Comparison of ENCODE assay signal across 10 cellular contexts in genomic region chr5:122726990-122727616, GRCh38. TPM values are rescaled to one million over a fixed set of nuclear protein-coding genes. Genes with fewer than 3 reads are reported as not detected.
DNase-seq lines count a peak whose midpoint lies in the region; ATAC-seq and TF ChIP-seq lines count a peak whose summit lies in the region.
"Had no signal": no experiment of that assay in that cellular context is flagged by ENCODE, and none has a peak within 500 bp of the region (broad histone marks: within the 10 kb centered on the region; RNA-seq: fewer than 3 reads in every experiment).

No MANE protein-coding gene starts in this region.

- in situ Hi-C loops in GM23248 (cut with MboI): no loop called here

- H3K9me3 Mint-ChIP-seq in type B pancreatic cell: peaks cover 9% of the 10 kb centered on the region
- no peaks in the 10 kb centered on the region for H3K9me3 Mint-ChIP-seq in endothelial cell (ENCODE audit: unreplicated experiment)

- H3K9me3 ChIP-seq in GM23248 (ENCODE audit: low read depth): no peaks in the 10 kb centered on the region
- no peaks in the 10 kb centered on the region for H3K9me3 ChIP-seq in sigmoid colon
- H3K9me3 ChIP-seq: mucosa of descending colon had no signal

- peak overlapping the region; percentile 57 for H3K27ac ChIP-seq in GM23248
- H3K27ac ChIP-seq in foreskin keratinocyte: peak overlapping the region; percentile 43
- H3K27ac ChIP-seq in dorsolateral prefrontal cortex: no peak overlapping the region
- H3K27ac ChIP-seq in sigmoid colon: no peak overlapping the region

- H3K4me1 ChIP-seq in GM23248 (ENCODE audit: insufficient read depth): peaks cover 29% of the 10 kb centered on the region
- peaks cover 16% of the 10 kb centered on the region for H3K4me1 ChIP-seq in foreskin keratinocyte
- H3K4me1 ChIP-seq in sigmoid colon: no peaks in the 10 kb centered on the region

- no peak overlapping the region for H3K4me3 Mint-ChIP-seq in type B pancreatic cell
- H3K4me3 Mint-ChIP-seq in endothelial cell (ENCODE audit: unreplicated experiment): no peak overlapping the region

- H3K27ac Mint-ChIP-seq in type B pancreatic cell (no peak overlapping the region), endothelial cell (ENCODE audit: unreplicated experiment) (no peak overlapping the region)

- H3K36me3 Mint-ChIP-seq in type B pancreatic cell (no peaks in the 10 kb centered on the region), endothelial cell (ENCODE audit: low read depth, unreplicated experiment) (no peaks in the 10 kb centered on the region)

- peak; percentile 95 for ATAC-seq in foreskin keratinocyte
- ATAC-seq: K562, mucosa of descending colon had no signal

- no peaks in the 10 kb centered on the region for H4K20me1 ChIP-seq in GM23248 (ENCODE audit: insufficient read depth)

- TF ChIP-seq CTCF in foreskin keratinocyte (conservative IDR thresholded peaks at IDR 0.05) (no peak), type B pancreatic cell (conservative IDR thresholded peaks at IDR 0.05) (no peak), endothelial cell (IDR thresholded peaks at IDR 0.05; ENCODE audit: unreplicated experiment) (no peak), dorsolateral prefrontal cortex (IDR thresholded peaks at IDR 0.05 in 54 of 56, conservative IDR thresholded peaks at IDR 0.05 in 2 of 56; ENCODE audit: low read depth in 1 of 56, partially characterized antibody in 56 of 56) (no peak), sigmoid colon (IDR thresholded peaks at IDR 0.05) (no peak)

- peak overlapping the region; percentile 35; the same call in 1 of the 2 replicates for H3K9ac ChIP-seq in GM23248

- intact Hi-C loops in dorsolateral prefrontal cortex (cut with DNase I) (no loop called here), sigmoid colon (cut with DNase I) (no loop called here)

- peak overlapping the region; percentile 94 for H3K4me2 ChIP-seq in GM23248 (ENCODE audit: unreplicated experiment)

- H3K4me3 ChIP-seq in GM23248 (peak overlapping the region; percentile 65), dorsolateral prefrontal cortex (no peak overlapping the region), sigmoid colon (no peak overlapping the region)
- H3K4me3 ChIP-seq: K562, mucosa of descending colon had no signal

- DNase-seq in GM04504 (ENCODE audit: low read depth) (peak; percentile 21), GM23248 (peak; percentile 89), LHCN-M2 (ENCODE audit: low read depth) (peak; percentile 72), foreskin keratinocyte (peak; percentile 67 to 80), type B pancreatic cell (ENCODE audit: extremely low spot score, unreplicated experiment) (no peak), endothelial cell (ENCODE audit: low spot score) (no peak), dorsolateral prefrontal cortex (no peak), sigmoid colon (no peak)
- DNase-seq: mucosa of descending colon had no signal

- no peaks in the 10 kb centered on the region for H3K79me2 ChIP-seq in GM23248 (ENCODE audit: insufficient read depth)

- H3K27me3 Mint-ChIP-seq in type B pancreatic cell (no peaks in the 10 kb centered on the region), endothelial cell (ENCODE audit: unreplicated experiment) (peaks cover 1% of the 10 kb centered on the region)

- 7 to 12% methylated on average over 5 of the region's 5 CpGs for WGBS in GM23248 (ENCODE audit: low coverage in 1 of 2, low lambda C conversion rate in 2 of 2, missing lambda C conversion rate in 2 of 2), 2 experiments
- WGBS in sigmoid colon, 2 donors: 75 to 81% methylated on average over 5 of the region's 5 CpGs

- no peaks in the 10 kb centered on the region for H3K4me1 Mint-ChIP-seq in type B pancreatic cell (ENCODE audit: unreplicated experiment)
- H3K4me1 Mint-ChIP-seq in endothelial cell (ENCODE audit: unreplicated experiment): no peaks in the 10 kb centered on the region

- H3K27me3 ChIP-seq in GM23248 (replicated peaks; ENCODE audit: insufficient read depth) (no peaks in the 10 kb centered on the region), foreskin keratinocyte (no peaks in the 10 kb centered on the region), dorsolateral prefrontal cortex (peaks cover 0 to 4% (median 0%) of the 10 kb centered on the region in 45 donors), sigmoid colon (no peaks in the 10 kb centered on the region)

- H3K36me3 ChIP-seq in GM23248 (ENCODE audit: low read depth) (no peaks in the 10 kb centered on the region), sigmoid colon (no peaks in the 10 kb centered on the region)

- H3K9me2 ChIP-seq in GM23248 (ENCODE audit: insufficient read depth): no peaks in the 10 kb centered on the region

- H3F3A ChIP-seq in GM23248 (ENCODE audit: insufficient read depth): peaks cover 18% of the 10 kb centered on the region

- TF ChIP-seq POLR2A in sigmoid colon (IDR thresholded peaks at IDR 0.05): no peak

- peak overlapping the region; percentile 55 for H2AFZ ChIP-seq in GM23248

- no peak for TF ChIP-seq EP300 in sigmoid colon (IDR thresholded peaks at IDR 0.05)

RNA-seq across cellular contexts. Expression of gene SNX2, which starts 47.8 kb away (rescaled TPM):
- 39.1 and 56.5 TPM in 2 replicates for total RNA-seq in GM23248 (2014; rRNA removed; shearing (Covaris generic))
- polyA plus RNA-seq in GM23248 (2016; fragmentation: Nextera tagmentation; extraction: Ambion mirVana) (60.8 and 62.5 TPM in 2 replicates), foreskin keratinocyte (30.2 and 36.9 TPM in 2 replicates), sigmoid colon (10 to 100 TPM; 48.6 to 61.5 (median 56.5) TPM)
- total RNA-seq in LHCN-M2 (2014; rRNA removed) (42.7 and 49.1 TPM in 2 replicates), foreskin keratinocyte (50.4 and 54.7 TPM in 2 replicates), type B pancreatic cell (ENCODE audit: low replicate concordance) (67.3 and 72.3 TPM in 2 replicates), endothelial cell (ENCODE audit: unreplicated experiment) (90.5 TPM), dorsolateral prefrontal cortex (10 to 100 TPM; 33.1 to 80.2 (median 54.6) TPM), sigmoid colon (100 to 1,000 TPM in 1 of 4 donors, 10 to 100 TPM in 3; 50.2 to 111 (median 82.3) TPM)
- 33.1 TPM for polyA plus RNA-seq in LHCN-M2 (2012)

Comparison
In these comparisons a context has a peak if more than half of its experiments do, and no peak if none do; other contexts are left out.
1. DNase-seq: peak in GM04504 (single experiment), GM23248 (single experiment), LHCN-M2 (single experiment) and foreskin keratinocyte (2 of 2); none in type B pancreatic cell (single experiment), endothelial cell (single experiment), dorsolateral prefrontal cortex (0 of 10) and sigmoid colon (single experiment).
2. H3K27ac ChIP-seq: peak in GM23248 (single experiment) and foreskin keratinocyte (single experiment); none in dorsolateral prefrontal cortex (0 of 59) and sigmoid colon (0 of 4).